Comparison of ENCODE assay signal across 21 cellular contexts in the genomic region with DNA sequence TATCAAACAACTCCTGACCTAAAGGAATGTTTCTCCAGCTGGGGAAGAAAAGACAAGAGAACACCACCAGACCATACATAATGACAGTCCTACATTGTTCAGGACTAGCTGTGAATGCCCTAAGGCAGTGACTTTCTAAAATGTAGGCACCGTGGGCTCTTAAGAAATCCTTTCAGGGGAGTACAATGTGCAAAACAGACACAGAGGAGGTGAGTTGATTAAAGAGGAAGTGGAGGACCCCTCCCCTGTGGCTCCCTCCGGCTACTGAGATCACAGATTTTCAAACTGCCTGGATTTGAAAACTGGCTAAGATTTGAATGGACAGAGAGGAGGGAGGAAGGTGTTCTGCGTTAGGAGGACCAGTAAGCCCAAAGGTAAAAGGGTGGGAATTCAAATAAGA.
"Had no signal": no experiment of that assay in that cellular context is flagged by ENCODE, and none has a peak within 500 bp of the region (broad histone marks: within the 10 kb centered on the region; RNA-seq: fewer than 3 reads in every experiment).

No MANE protein-coding gene starts in this region.

- H3K27me3 ChIP-seq: esophagus squamous epithelium, hepatocyte, suprapubic skin, thyroid gland had no signal

- H3K27ac ChIP-seq: epithelial cell of prostate, esophagus squamous epithelium, hepatocyte, pancreas, suprapubic skin, thyroid gland had no signal

- H3K9me3 ChIP-seq: esophagus squamous epithelium, pancreas, suprapubic skin, thyroid gland had no signal

- DNase-seq: effector memory CD8-positive, alpha-beta T cell; esophagus squamous epithelium; foreskin fibroblast; kidney glomerular epithelial cell; naive thymus-derived CD4-positive, alpha-beta T cell; occipital lobe; pancreas; right cardiac atrium; small intestine; stimulated activated CD4-positive, alpha-beta T cell treated with anti-CD3 and anti-CD28 coated beads, Interleukin-2, amount 100 ng/mL, for 48 hours; stimulated activated CD8-positive, alpha-beta memory T cell treated with anti-CD3 and anti-CD28 coated beads, Interleukin-4, amount 100 ng/mL, for 48 hours; stimulated activated naive CD8-positive, alpha-beta T cell treated with anti-CD3 and anti-CD28 coated beads, Interleukin-15, Interleukin-2, amounts not matched to agents 100 U/mL and 50 U/mL, for 24 hours; thyroid gland had no signal

- H3K27me3 Mint-ChIP-seq: dendritic cell treated with granulocyte-macrophage colony-stimulating factor and Interleukin-4, amounts not matched to agents 40 ng/mL and 50 ng/mL, for 4 days; progenitor cell of endocrine pancreas; type B pancreatic cell had no signal

- ATAC-seq: effector memory CD8-positive, alpha-beta T cell; naive thymus-derived CD4-positive, alpha-beta T cell; pancreas; right cardiac atrium; stimulated activated effector memory CD8-positive, alpha-beta T cell treated with anti-CD3 and anti-CD28 coated beads, Interleukin-12 subunit alpha, Interleukin-12 subunit beta, amount 100 ng/mL, for 72 hours; stimulated activated naive CD8-positive, alpha-beta T cell treated with anti-CD3 and anti-CD28 coated beads, Interleukin-15, Interleukin-2, amounts not matched to agents 100 U/mL and 50 U/mL, for 24 hours had no signal

- H3K4me3 Mint-ChIP-seq: dendritic cell treated with granulocyte-macrophage colony-stimulating factor and Interleukin-4, amounts not matched to agents 40 ng/mL and 50 ng/mL, for 4 days; effector memory CD8-positive, alpha-beta T cell; naive thymus-derived CD4-positive, alpha-beta T cell; stimulated activated effector memory CD8-positive, alpha-beta T cell treated with anti-CD3 and anti-CD28 coated beads, Interleukin-12 subunit alpha, Interleukin-12 subunit beta, amount 100 ng/mL, for 72 hours; type B pancreatic cell had no signal

- H3K4me2 ChIP-seq: hepatocyte had no signal

- H3K9me3 Mint-ChIP-seq: dendritic cell treated with granulocyte-macrophage colony-stimulating factor and Interleukin-4, amounts not matched to agents 40 ng/mL and 50 ng/mL, for 4 days; effector memory CD8-positive, alpha-beta T cell; naive thymus-derived CD4-positive, alpha-beta T cell; stimulated activated effector memory CD8-positive, alpha-beta T cell treated with anti-CD3 and anti-CD28 coated beads, Interleukin-12 subunit alpha, Interleukin-12 subunit beta, amount 100 ng/mL, for 72 hours; type B pancreatic cell had no signal

- H3K4me1 Mint-ChIP-seq: naive thymus-derived CD4-positive, alpha-beta T cell; stimulated activated effector memory CD8-positive, alpha-beta T cell treated with anti-CD3 and anti-CD28 coated beads, Interleukin-12 subunit alpha, Interleukin-12 subunit beta, amount 100 ng/mL, for 72 hours had no signal

- H3K36me3 ChIP-seq: pancreas had no signal

- H3K79me2 ChIP-seq: hepatocyte had no signal

- H3K36me3 Mint-ChIP-seq: naive thymus-derived CD4-positive, alpha-beta T cell; stimulated activated effector memory CD8-positive, alpha-beta T cell treated with anti-CD3 and anti-CD28 coated beads, Interleukin-12 subunit alpha, Interleukin-12 subunit beta, amount 100 ng/mL, for 72 hours had no signal

- FAIRE-seq: pancreas, small intestine, urothelium cell line had no signal

- H3K27ac Mint-ChIP-seq: dendritic cell treated with granulocyte-macrophage colony-stimulating factor and Interleukin-4, amounts not matched to agents 40 ng/mL and 50 ng/mL, for 4 days; effector memory CD8-positive, alpha-beta T cell; naive thymus-derived CD4-positive, alpha-beta T cell; progenitor cell of endocrine pancreas; stimulated activated effector memory CD8-positive, alpha-beta T cell treated with anti-CD3 and anti-CD28 coated beads, Interleukin-12 subunit alpha, Interleukin-12 subunit beta, amount 100 ng/mL, for 72 hours; type B pancreatic cell had no signal

- H2AFZ ChIP-seq: hepatocyte had no signal

- H3K4me3 ChIP-seq: esophagus squamous epithelium, hepatocyte, pancreas, suprapubic skin, thyroid gland had no signal
